ENCODE assay signal across 16 cellular contexts in genomic region chr5:176531902-176532493, GRCh38. TPM values are rescaled to one million over a fixed set of nuclear protein-coding genes. Genes with fewer than 3 reads are reported as not detected.
DNase-seq lines count a peak whose midpoint lies in the region; ATAC-seq and TF ChIP-seq lines count a peak whose summit lies in the region.
"Had no signal": no experiment of that assay in that cellular context is flagged by ENCODE, and none has a peak within 500 bp of the region (broad histone marks: within the 10 kb centered on the region; RNA-seq: fewer than 3 reads in every experiment).

No MANE protein-coding gene starts in this region.

- H3K4me3 ChIP-seq in BLaER1 (peak overlapping the region; percentile 54), DOHH2 (ENCODE audit: low read length) (peak overlapping the region; percentile 56)

- intact Hi-C loops in natural killer cell (cut with micrococcal nuclease) (no loop called here), left colon (cut with DNase I, micrococcal nuclease) (no loop called here)

- POLR2A ChIA-PET in HEK293T (lab: Yijun Ruan, JAX): interaction anchor here (1.0 kb wide), 1 partner anchor 11 kb away, joined by 3 read pairs; no protein-coding TSS in a partner anchor

- H3K79me2 ChIP-seq in DOHH2 (ENCODE audit: control insufficient read depth, low read length): peaks cover 55% of the 10 kb centered on the region

- no peaks in the 10 kb centered on the region for H3K9me3 Mint-ChIP-seq in natural killer cell
- H3K9me3 Mint-ChIP-seq: IgD-negative memory B cell had no signal

- peak overlapping the region; percentile 89 for H3K4me3 Mint-ChIP-seq in natural killer cell

- peaks cover 41% of the 10 kb centered on the region for H3K36me3 ChIP-seq in BLaER1
- peaks cover 89% of the 10 kb centered on the region for H3K36me3 ChIP-seq in DOHH2 (ENCODE audit: control insufficient read depth, low read length)

- CTCF ChIA-PET in HEK293T (lab: Yijun Ruan, JAX): interaction anchor here (1.3 kb wide), 1 partner anchor 11 kb away, joined by 3 read pairs; no protein-coding TSS in a partner anchor

- peaks cover 19% of the 10 kb centered on the region for H3F3A ChIP-seq in DOHH2 (ENCODE audit: control insufficient read depth, insufficient read depth)

- DNase-seq in natural killer cell (no peak), HEK293T (ENCODE audit: extremely low spot score) (no peak), A172 (ENCODE audit: low spot score) (no peak), left colon (no peak)
- DNase-seq: activated CD4-positive, alpha-beta T cell treated with anti-CD3 and anti-CD28 coated beads for 4 hours; activated gamma-delta T cell; NCI-H1105; retina; stimulated activated CD4-positive, alpha-beta T cell treated with anti-CD3 and anti-CD28 coated beads, Interleukin-2, amount 100 ng/mL, for 48 hours had no signal

- H3K27me3 Mint-ChIP-seq in natural killer cell (ENCODE audit: low read depth in 2 of 2): no peaks in the 10 kb centered on the region
- H3K27me3 Mint-ChIP-seq: IgD-negative memory B cell had no signal

- H3K27me3 ChIP-seq in BLaER1 (no peaks in the 10 kb centered on the region), DOHH2 (ENCODE audit: control insufficient read depth, low read length) (no peaks in the 10 kb centered on the region)

- no peaks in the 10 kb centered on the region for H3K9me2 ChIP-seq in DOHH2 (replicated peaks; ENCODE audit: control insufficient read depth, low read length)

- no peak for ATAC-seq in natural killer cell
- ATAC-seq in HG03135 (IDR thresholded peaks at IDR 0.05; ENCODE audit: unreplicated experiment): no peak
- no peak for ATAC-seq in left colon

- TF ChIP-seq CTCF in DOHH2 (IDR thresholded peaks at IDR 0.05; ENCODE audit: low read depth, low read length, poor library complexity, severe bottlenecking): no peak
- no peak for TF ChIP-seq CTCF in natural killer cell (IDR thresholded peaks at IDR 0.05)

- peaks cover 43 to 62% of the 10 kb centered on the region in 2 donors for H3K4me1 Mint-ChIP-seq in natural killer cell

- peak overlapping the region; percentile 87 to 90 for H3K27ac Mint-ChIP-seq in natural killer cell

- H3K36me3 Mint-ChIP-seq in natural killer cell: no peaks in the 10 kb centered on the region

- H3K9me3 ChIP-seq in BLaER1 (no peaks in the 10 kb centered on the region), DOHH2 (ENCODE audit: control insufficient read depth, insufficient read depth, low read length) (no peaks in the 10 kb centered on the region)

- H3K4me2 ChIP-seq in BLaER1 (peak overlapping the region; percentile 99), DOHH2 (ENCODE audit: low read length) (peak overlapping the region; percentile 87)

- H3K4me1 ChIP-seq in BLaER1 (peaks cover 85% of the 10 kb centered on the region), DOHH2 (ENCODE audit: control insufficient read depth, low read length) (peaks cover 84% of the 10 kb centered on the region)

- H3K27ac ChIP-seq in BLaER1 (peak overlapping the region; percentile 90), DOHH2 (ENCODE audit: low read depth, low read length) (peak overlapping the region; percentile 96), angular gyrus (ENCODE audit: low read depth, low read length) (peak overlapping the region; percentile 75)
- H3K27ac ChIP-seq: C4-2B had no signal

- H4K20me1 ChIP-seq in BLaER1: peaks cover 77% of the 10 kb centered on the region
- H4K20me1 ChIP-seq in DOHH2 (ENCODE audit: control insufficient read depth, insufficient read depth, low read depth, low read length): peaks cover 14% of the 10 kb centered on the region

- peak overlapping the region; percentile 69 for H3K9ac ChIP-seq in BLaER1

TF ChIP-seq in HEK293T, 16 proteins besides CTCF, POLR2A, EP300 and RAD21:
- TF ChIP-seq, protein P1, sequence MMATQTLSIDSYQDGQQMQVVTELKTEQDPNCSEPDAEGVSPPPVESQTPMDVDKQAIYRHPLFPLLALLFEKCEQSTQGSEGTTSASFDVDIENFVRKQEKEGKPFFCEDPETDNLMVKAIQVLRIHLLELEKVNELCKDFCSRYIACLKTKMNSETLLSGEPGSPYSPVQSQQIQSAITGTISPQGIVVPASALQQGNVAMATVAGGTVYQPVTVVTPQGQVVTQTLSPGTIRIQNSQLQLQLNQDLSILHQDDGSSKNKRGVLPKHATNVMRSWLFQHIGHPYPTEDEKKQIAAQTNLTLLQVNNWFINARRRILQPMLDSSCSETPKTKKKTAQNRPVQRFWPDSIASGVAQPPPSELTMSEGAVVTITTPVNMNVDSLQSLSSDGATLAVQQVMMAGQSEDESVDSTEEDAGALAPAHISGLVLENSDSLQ (IDR thresholded peaks at IDR 0.05): no peak
- TF ChIP-seq LEF1 (IDR thresholded peaks at IDR 0.05; ENCODE audit: borderline replicate concordance) (no peak), ELF4 (IDR thresholded peaks at IDR 0.05) (no peak), ZNF384 (IDR thresholded peaks at IDR 0.05) (no peak), FOXK2 (IDR thresholded peaks at IDR 0.05) (no peak), BHLHE40 (IDR thresholded peaks at IDR 0.05; ENCODE audit: borderline replicate concordance) (no peak), CTBP1 (IDR thresholded peaks at IDR 0.05; ENCODE audit: borderline replicate concordance) (no peak), ARNT (IDR thresholded peaks at IDR 0.05) (no peak), FOXM1 (IDR thresholded peaks at IDR 0.05; ENCODE audit: borderline replicate concordance) (no peak), L3MBTL2 (conservative IDR thresholded peaks at IDR 0.05) (no peak), SP1 (IDR thresholded peaks at IDR 0.05) (no peak), FOXA1 (IDR thresholded peaks at IDR 0.05) (no peak), HDGF (IDR thresholded peaks at IDR 0.05; ENCODE audit: borderline replicate concordance) (no peak), SUZ12 (IDR thresholded peaks at IDR 0.05) (no peak), TARDBP (IDR thresholded peaks at IDR 0.05) (no peak), NFRKB (IDR thresholded peaks at IDR 0.05) (no peak)

RNA-seq across cellular contexts. Expression of gene RNF44, which starts 5.2 kb away (rescaled TPM):
- total RNA-seq in natural killer cell (100 to 1,000 TPM; 297 to 394 (median 359) TPM), left colon (10 to 100 TPM; 72.5 to 79.6 TPM)
- 8.1 and 9.2 TPM in 2 replicates for total RNA-seq in A172 (2014; rRNA removed; shearing (Covaris generic))

RNA-seq across cellular contexts. Expression of gene CDHR2, which starts 17.1 kb away (rescaled TPM):
- total RNA-seq in natural killer cell: 1 to 10 TPM in 2 of 3 donors, under 1 TPM in 1; 0.75 to 2.2 (median 1.8) TPM
- total RNA-seq in A172 (2014; rRNA removed; shearing (Covaris generic)): 0.12 TPM in 1 of 2 replicates, not detected in the other
- 100 to 1,000 TPM in 1 of 2 donors, 10 to 100 TPM in 1; 93.4 to 141 TPM for total RNA-seq in left colon
- total RNA-seq: myocyte had no signal

Comparison
In these comparisons a context has a peak if more than half of its experiments do, and no peak if none do; other contexts are left out.
1. RNA of gene CDHR2, which starts 17.1 kb away (total RNA-seq): 93.4 to 141 TPM in left colon; 0.75 to 2.2 TPM in natural killer cell and 0.12 TPM in A172; every median in the first group is over 10 times any median in the second.
2. Peak in every context shown above with its lines, with median percentiles within 50 percentile points of each other: H3K27ac ChIP-seq.